In genomic region chr7:138668946-138669345, GRCh38 we compare ENCODE assay signal across 23 cellular contexts. TPM values are rescaled to one million over a fixed set of nuclear protein-coding genes. Genes with fewer than 3 reads are reported as not detected.
DNase-seq lines count a peak whose midpoint lies in the region; ATAC-seq, FAIRE-seq and TF ChIP-seq lines count a peak whose summit lies in the region.
"Had no signal": no experiment of that assay in that cellular context is flagged by ENCODE, and none has a peak within 500 bp of the region (broad histone marks: within the 10 kb centered on the region; RNA-seq: fewer than 3 reads in every experiment).

No MANE protein-coding gene starts in this region.

- H3K4me1 Mint-ChIP-seq in activated CD4-positive, alpha-beta memory T cell treated with anti-CD3 and anti-CD28 coated beads for 36 hours (ENCODE audit: low read depth), result peaks cover 13% of the 10 kb centered on the region

- intact Hi-C loops in HepG2 (cut with micrococcal nuclease; ENCODE audit: unreplicated experiment), result no loop called here
- intact Hi-C loops in right lobe of liver (cut with DNase I), result no loop called here
- intact Hi-C loops in mucosa of descending colon (cut with DNase I, micrococcal nuclease), result no loop called here
- intact Hi-C loops in transverse colon (cut with DNase I; ENCODE audit: low total_unique reads), result no loop called here
- intact Hi-C loops in activated CD4-positive, alpha-beta memory T cell treated with anti-CD3 and anti-CD28 coated beads for 36 hours (cut with micrococcal nuclease), result loop anchor here (10.0 kb wide), 1 partner anchor 46 kb away; no protein-coding TSS in a partner anchor

- H3K4me3 ChIP-seq in HepG2 (replicated peaks in 1 of 3; ENCODE audit: insufficient read depth in 1 of 3, low read depth in 2 of 3, low read length in 3 of 3) (no peak overlapping the region), right lobe of liver (no peak overlapping the region), iPS-20b (ENCODE audit: low read length) (0 out of 2 replicates have a peak overlapping the region, but pooled peaks have one; percentile 27), mucosa of descending colon (no peak overlapping the region), transverse colon (no peak overlapping the region)

- TF ChIP-seq EP300 in HepG2 (IDR thresholded peaks at IDR 0.05; ENCODE audit: low read depth in 2 of 2, low read length in 2 of 2) (no peak), HepG2 (CRISPR knock-in tag; IDR thresholded peaks at IDR 0.05; ENCODE audit: borderline replicate concordance) (no peak), transverse colon (IDR thresholded peaks at IDR 0.05; ENCODE audit: low read depth) (no peak)

- no TSS peak for BruUV-seq in HepG2 (replicated peaks; lab: Mats Ljungman, UMichigan)

- no peak for FAIRE-seq in HepG2 (lab: Jason Lieb, UNC)
- FAIRE-seq: D721Med, GM12892, GM19239 had no signal

- no peak for ATAC-seq in HepG2
- no peak for ATAC-seq in right lobe of liver
- peak; percentile 7 for ATAC-seq in mucosa of descending colon
- no peak for ATAC-seq in HG03025 (IDR thresholded peaks at IDR 0.05; ENCODE audit: low FRiP score, unreplicated experiment)
- ATAC-seq in HG02884 (IDR thresholded peaks at IDR 0.05; ENCODE audit: unreplicated experiment), result no peak
- ATAC-seq: CD8-positive, alpha-beta T cell had no signal

- H2AFZ ChIP-seq in HepG2 (ENCODE audit: low read length), result no peak overlapping the region

- no peaks in the 10 kb centered on the region for H3K36me3 Mint-ChIP-seq in activated CD4-positive, alpha-beta memory T cell treated with anti-CD3 and anti-CD28 coated beads for 36 hours
- H3K36me3 Mint-ChIP-seq: CD14-positive monocyte; CD8-positive, alpha-beta T cell had no signal

- H3K27me3 ChIP-seq in HepG2 (ENCODE audit: control insufficient read depth in 1 of 2, insufficient read depth in 2 of 2, low read length in 2 of 2) (no peaks in the 10 kb centered on the region), right lobe of liver (no peaks in the 10 kb centered on the region), iPS-20b (ENCODE audit: insufficient read depth, low read length) (no peaks in the 10 kb centered on the region), transverse colon (no peaks in the 10 kb centered on the region)

- H3K9me3 Mint-ChIP-seq in activated CD4-positive, alpha-beta memory T cell treated with anti-CD3 and anti-CD28 coated beads for 36 hours, result no peaks in the 10 kb centered on the region
- H3K9me3 Mint-ChIP-seq: CD8-positive, alpha-beta T cell had no signal

- TF ChIP-seq CTCF in HepG2 (CRISPR knock-in tag; IDR thresholded peaks at IDR 0.05), result no peak
- TF ChIP-seq CTCF in right lobe of liver (IDR thresholded peaks at IDR 0.05), result no peak
- TF ChIP-seq CTCF in mucosa of descending colon (IDR thresholded peaks at IDR 0.05), result no peak
- no peak for TF ChIP-seq CTCF in transverse colon (IDR thresholded peaks at IDR 0.05)

- H3K27me3 Mint-ChIP-seq in activated CD4-positive, alpha-beta memory T cell treated with anti-CD3 and anti-CD28 coated beads for 36 hours, result peaks cover 33% of the 10 kb centered on the region

- H3K9ac ChIP-seq in HepG2 (ENCODE audit: insufficient read depth, low read depth, low read length) (no peak overlapping the region), iPS-20b (ENCODE audit: low read depth, low read length) (no peak overlapping the region)

- POLR2A ChIA-PET in HepG2 (lab: Yijun Ruan, JAX), result no interaction called here
- POLR2A ChIA-PET in activated CD4-positive, alpha-beta memory T cell treated with anti-CD3 and anti-CD28 coated beads for 36 hours (lab: Charles Lee), result no interaction called here

- H3K4me1 ChIP-seq in HepG2 (ENCODE audit: insufficient read depth, low read length) (peaks cover 49% of the 10 kb centered on the region), right lobe of liver (no peaks in the 10 kb centered on the region), iPS-20b (ENCODE audit: insufficient read depth, low read length) (peaks cover 23% of the 10 kb centered on the region; the same call in 1 of the 2 replicates), mucosa of descending colon (ENCODE audit: low read depth) (peaks cover 8% of the 10 kb centered on the region), transverse colon (peaks cover 0 to 3% (median 0%) of the 10 kb centered on the region in 4 donors)

- no peaks in the 10 kb centered on the region for H3K9me3 ChIP-seq in HepG2 (ENCODE audit: low read length)
- H3K9me3 ChIP-seq in right lobe of liver, result no peaks in the 10 kb centered on the region
- H3K9me3 ChIP-seq in iPS-20b (ENCODE audit: insufficient read depth, low read depth, low read length), result peaks cover 5% of the 10 kb centered on the region; the same call in 1 of the 2 replicates
- no peaks in the 10 kb centered on the region for H3K9me3 ChIP-seq in mucosa of descending colon
- no peaks in the 10 kb centered on the region for H3K9me3 ChIP-seq in transverse colon

- TF ChIP-seq POLR2A in HepG2 (IDR thresholded peaks at IDR 0.05; ENCODE audit: insufficient read depth in 1 of 2, low read depth in 2 of 2, low read length in 2 of 2), result no peak
- no peak for TF ChIP-seq POLR2A in right lobe of liver (IDR thresholded peaks at IDR 0.05)
- TF ChIP-seq POLR2A in transverse colon (IDR thresholded peaks at IDR 0.05), result no peak

- no peaks in the 10 kb centered on the region for H3K36me3 ChIP-seq in HepG2 (replicated peaks in 1 of 2; ENCODE audit: control insufficient read depth in 1 of 2, insufficient read depth in 2 of 2, low read length in 2 of 2)
- no peaks in the 10 kb centered on the region for H3K36me3 ChIP-seq in right lobe of liver
- no peaks in the 10 kb centered on the region for H3K36me3 ChIP-seq in iPS-20b (ENCODE audit: insufficient read depth, low read depth, low read length)
- H3K36me3 ChIP-seq in mucosa of descending colon (ENCODE audit: low read depth), result no peaks in the 10 kb centered on the region
- no peaks in the 10 kb centered on the region for H3K36me3 ChIP-seq in transverse colon

- CTCF ChIA-PET in HepG2 (lab: Yijun Ruan, JAX; ENCODE audit: low intra/inter-chr PET ratio, low total read pairs), result no interaction called here
- CTCF ChIA-PET in activated CD4-positive, alpha-beta memory T cell treated with anti-CD3 and anti-CD28 coated beads for 36 hours (lab: Charles Lee), result no interaction called here

- H3K79me2 ChIP-seq in HepG2 (ENCODE audit: insufficient read depth, low read length), result no peaks in the 10 kb centered on the region

- no peaks in the 10 kb centered on the region for H4K20me1 ChIP-seq in HepG2 (ENCODE audit: insufficient read depth, low read length)

- no peak for DNase-seq in HepG2 (ENCODE audit: low spot score)
- DNase-seq in right lobe of liver, result no peak
- DNase-seq in mucosa of descending colon, result no peak
- no peak for DNase-seq in transverse colon
- DNase-seq in activated CD4-positive, alpha-beta memory T cell treated with anti-CD3 and anti-CD28 coated beads for 36 hours, result no peak
- DNase-seq: CD8-positive, alpha-beta T cell; COR-L47; DMS153; DMS79 treated with DMSO at 0.1 percent for 48 hours; EL; GDM1; H7 had no signal

- H3K27ac Mint-ChIP-seq in activated CD4-positive, alpha-beta memory T cell treated with anti-CD3 and anti-CD28 coated beads for 36 hours, result no peak overlapping the region
- H3K27ac Mint-ChIP-seq: CD14-positive monocyte; CD8-positive, alpha-beta T cell had no signal

- TF ChIP-seq RAD21 in HepG2 (CRISPR knock-in tag; IDR thresholded peaks at IDR 0.05), result no peak

- peak overlapping the region; percentile 20 for H3K4me2 ChIP-seq in HepG2 (ENCODE audit: low read depth, low read length)

- 81% methylated on average over 3 of the region's 3 CpGs for WGBS in HepG2 (ENCODE audit: low lambda C conversion rate)
- 79% methylated on average over 2 of the region's 3 CpGs for WGBS in right lobe of liver (ENCODE audit: insufficient coverage, low coverage, low lambda C conversion rate, missing lambda C conversion rate)
- WGBS in transverse colon (ENCODE audit: low coverage in 1 of 2), 2 donors, result 68% methylated on average over 3 of the region's 3 CpGs; no CpG with 5 or more reads in 1 of the 2 donors

- H3K27ac ChIP-seq in HepG2 (ENCODE audit: extremely low read length, insufficient read depth, low read length) (no peak overlapping the region), right lobe of liver (no peak overlapping the region), iPS-20b (ENCODE audit: low read length) (no peak overlapping the region), transverse colon (peak overlapping the region in 3 of 4 donors; percentile 44 to 58 (median 51))
- H3K27ac ChIP-seq: 22Rv1 had no signal

- in situ Hi-C loops in HepG2 (cut with HindIII; ENCODE audit: extremely low pct_ligation_motif_present, low pct_unique_long_range_greater_than_20kb), result no loop called here
- in situ Hi-C loops in transverse colon (cut with MboI; ENCODE audit: low pct_ligation_motif_present in 1 of 4, low pct_unique_long_range_greater_than_20kb in 1 of 4, low sequenced_read_pairs in 3 of 4), result no loop called here

- no peak overlapping the region for H3K4me3 Mint-ChIP-seq in activated CD4-positive, alpha-beta memory T cell treated with anti-CD3 and anti-CD28 coated beads for 36 hours
- H3K4me3 Mint-ChIP-seq: CD14-positive monocyte; CD8-positive, alpha-beta T cell had no signal

RNA-seq across cellular contexts. Expression of gene SVOPL, which starts 32.2 kb away (rescaled TPM):
- total RNA-seq in HepG2 (2016; rRNA removed; fragmentation: Illumina TruSeq; extraction: Trizol), result not detected in 2 replicates
- total RNA-seq in HepG2 (2016; cell fraction: cytosol; rRNA removed; fragmentation: Illumina TruSeq; extraction: Trizol; ENCODE audit: low read depth), result not detected in 2 replicates
- total RNA-seq in HepG2 (2016; cell fraction: insoluble cytoplasmic fraction; rRNA removed; fragmentation: Illumina TruSeq; extraction: Trizol), result not detected in 2 replicates
- total RNA-seq in HepG2 (2016; cell fraction: membrane; rRNA removed; fragmentation: Illumina TruSeq; extraction: Trizol), result not detected in 2 replicates
- total RNA-seq in HepG2 (2016; cell fraction: nucleus; rRNA removed; fragmentation: Illumina TruSeq; extraction: Trizol), result not detected in 2 replicates
- not detected in 2 replicates for polyA plus RNA-seq in HepG2 (2011; rRNA removed)
- polyA plus RNA-seq in HepG2 (2011; cell fraction: cytosol; rRNA removed), result 0.04 TPM in 1 of 2 replicates, not detected in the other
- not detected in 2 replicates for polyA plus RNA-seq in HepG2 (2011; cell fraction: nucleus; rRNA removed)
- polyA plus RNA-seq in HepG2 (2012), result not detected in 2 replicates
- polyA plus RNA-seq in HepG2 (2016; cell fraction: cytosol; fragmentation: Illumina TruSeq; extraction: Trizol; ENCODE audit: low read depth), result not detected in 2 replicates
- polyA plus RNA-seq in HepG2 (2016; cell fraction: insoluble cytoplasmic fraction; fragmentation: Illumina TruSeq; extraction: Trizol; ENCODE audit: low read depth), result not detected in 2 replicates
- not detected in 2 replicates for polyA plus RNA-seq in HepG2 (2016; cell fraction: membrane; fragmentation: Illumina TruSeq; extraction: Trizol; ENCODE audit: low read depth)
- polyA plus RNA-seq in HepG2 (2016; cell fraction: nucleus; fragmentation: Illumina TruSeq; extraction: Trizol; ENCODE audit: insufficient read depth, low read depth), result not detected in 2 replicates
- polyA minus RNA-seq in HepG2 (2011; rRNA and poly(A)+ RNA removed; ENCODE audit: low replicate concordance), result 23.0 TPM in 1 of 2 replicates, not detected in the other
- polyA minus RNA-seq in HepG2 (2011; cell fraction: cytosol; rRNA and poly(A)+ RNA removed), result 1.2 TPM in 1 of 2 replicates, not detected in the other
- polyA minus RNA-seq in HepG2 (2011; cell fraction: nucleus; rRNA and poly(A)+ RNA removed), result 0.52 TPM in 1 of 2 replicates, not detected in the other
- total RNA-seq in right lobe of liver, result not detected
- total RNA-seq in mucosa of descending colon, result 1 to 10 TPM; 1.8 to 3.1 (median 2.9) TPM
- 1 to 10 TPM in 2 of 4 donors, not detected in 2; 4.1 to 4.6 TPM for total RNA-seq in transverse colon
- total RNA-seq in activated CD4-positive, alpha-beta memory T cell treated with anti-CD3 and anti-CD28 coated beads for 36 hours, result not detected
- total RNA-seq: A673, HT1080 had no signal
- polyA plus RNA-seq: BJ, CD14-positive monocyte had no signal

Comparison
In these comparisons a context has a peak if more than half of its experiments do, and no peak if none do; other contexts are left out.
1. H3K27ac ChIP-seq: peak in transverse colon (3 of 4); none in HepG2 (single experiment), right lobe of liver (0 of 3) and iPS-20b (single experiment).